Comparison of ENCODE assay signal across 2 cellular contexts in genomic region chr11:109960831-109961230, GRCh38.
A peak's percentile ranks its signal among the peaks of the same experiment; 100 is the strongest.
TF ChIP-seq lines count a peak whose summit lies in the region.

No MANE protein-coding gene starts in this region.

TF ChIP-seq in IMR-90, 13 proteins besides CTCF, POLR2A, EP300 and RAD21:
- TF ChIP-seq MAFK (IDR thresholded peaks at IDR 0.05; ENCODE audit: low read depth, low read length) = peak; percentile 60; the same call in 1 of the 2 replicates
- TF ChIP-seq NFE2L2 (IDR thresholded peaks at IDR 0.05; ENCODE audit: low read depth, low read length) = peak; percentile 13; the same call in 1 of the 2 replicates
- peak; percentile 67 for TF ChIP-seq CEBPB (IDR thresholded peaks at IDR 0.05; ENCODE audit: low read depth, low read length)
- no peak for TF ChIP-seq MXI1 (IDR thresholded peaks at IDR 0.05; ENCODE audit: borderline replicate concordance, low read depth, low read length)
- TF ChIP-seq USF2 (IDR thresholded peaks at IDR 0.05; ENCODE audit: low read depth, low read length) = peak; percentile 12; the same call in 1 of the 2 replicates
- TF ChIP-seq MAZ (IDR thresholded peaks at IDR 0.05; ENCODE audit: borderline replicate concordance, low read depth, low read length) = no peak
TF ChIP-seq in IMR-90: peak in this region for 4.

TF ChIP-seq in liver, 16 proteins besides CTCF, POLR2A, EP300 and RAD21:
- TF ChIP-seq NR2F2 (IDR thresholded peaks at IDR 0.05) = peak; percentile 45
- TF ChIP-seq GABPA (IDR thresholded peaks at IDR 0.05 in 1 of 2, conservative IDR thresholded peaks at IDR 0.05 in 1 of 2) = no peak
- no peak for TF ChIP-seq FOXA1 (IDR thresholded peaks at IDR 0.05)
- TF ChIP-seq RXRA (IDR thresholded peaks at IDR 0.05) = peak in 1 of 2 donors; percentile 17
- no peak for TF ChIP-seq TAF1 (conservative IDR thresholded peaks at IDR 0.05)
- TF ChIP-seq SP1 (IDR thresholded peaks at IDR 0.05) = no peak
- no peak for TF ChIP-seq HNF4G (IDR thresholded peaks at IDR 0.05)
- no peak for TF ChIP-seq JUND (IDR thresholded peaks at IDR 0.05)
- no peak for TF ChIP-seq REST (IDR thresholded peaks at IDR 0.05)
- no peak for TF ChIP-seq ATF3 (IDR thresholded peaks at IDR 0.05)
- no peak for TF ChIP-seq MAX (IDR thresholded peaks at IDR 0.05)
- TF ChIP-seq EGR1 (IDR thresholded peaks at IDR 0.05; ENCODE audit: low read depth in 2 of 2) = no peak
- no peak for TF ChIP-seq YY1 (IDR thresholded peaks at IDR 0.05)
- TF ChIP-seq FOXA2 (IDR thresholded peaks at IDR 0.05) = no peak
- no peak for TF ChIP-seq ZBTB33 (IDR thresholded peaks at IDR 0.05)
- peak; percentile 54 to 58 for TF ChIP-seq HNF4A (conservative IDR thresholded peaks at IDR 0.05)
